24 cellular contexts compared by ENCODE assay signal in genomic region chr10:2439983-2440382, GRCh38.
"Had no signal": no experiment of that assay in that cellular context is flagged by ENCODE, and none has a peak within 500 bp of the region (broad histone marks: within the 10 kb centered on the region; RNA-seq: fewer than 3 reads in every experiment).

No MANE protein-coding gene starts in this region.

- H3K27me3 Mint-ChIP-seq: dendritic cell treated with granulocyte-macrophage colony-stimulating factor and Interleukin-4, amounts not matched to agents 40 ng/mL and 50 ng/mL, for 4 days; effector memory CD8-positive, alpha-beta T cell had no signal

- DNase-seq: colonic mucosa; cortex of kidney; dermis blood vessel endothelial cell; dorsolateral prefrontal cortex; effector CD4-positive, alpha-beta T cell; effector CD8-positive, alpha-beta T cell; effector memory CD4-positive, alpha-beta T cell; effector memory CD8-positive, alpha-beta T cell; endodermal cell; erythroblast; esophagus squamous epithelium; foreskin fibroblast; foreskin keratinocyte; foreskin melanocyte; gastrocnemius medialis; head of caudate nucleus; heart left ventricle; heart right ventricle had no signal

- H3K36me3 ChIP-seq: colonic mucosa, esophagus muscularis mucosa, esophagus squamous epithelium, gastrocnemius medialis, gastroesophageal sphincter, heart left ventricle, heart right ventricle had no signal

- H3K27me3 ChIP-seq: colonic mucosa, esophagus squamous epithelium, foreskin keratinocyte, gastrocnemius medialis, heart left ventricle, heart right ventricle had no signal

- H3K9me3 ChIP-seq: colonic mucosa, esophagus muscularis mucosa, esophagus squamous epithelium, gastrocnemius medialis, gastroesophageal sphincter had no signal

- H3K27ac Mint-ChIP-seq: dendritic cell treated with granulocyte-macrophage colony-stimulating factor and Interleukin-4, amounts not matched to agents 40 ng/mL and 50 ng/mL, for 4 days; effector memory CD8-positive, alpha-beta T cell; endodermal cell had no signal

- H3K9me3 Mint-ChIP-seq: endodermal cell had no signal

- H3K4me3 ChIP-seq: colonic mucosa, coronary artery, dorsolateral prefrontal cortex, esophagus muscularis mucosa, esophagus squamous epithelium, gastrocnemius medialis, gastroesophageal sphincter, heart left ventricle, heart right ventricle had no signal

- ATAC-seq: effector memory CD8-positive, alpha-beta T cell; esophagus mucosa; foreskin keratinocyte; gastrocnemius medialis; gastroesophageal sphincter; heart left ventricle; heart right ventricle had no signal

- H3K27ac ChIP-seq: colonic mucosa, coronary artery, dorsolateral prefrontal cortex, epithelial cell of prostate, esophagus muscularis mucosa, esophagus squamous epithelium, foreskin keratinocyte, gastrocnemius medialis, gastroesophageal sphincter, heart left ventricle, heart right ventricle had no signal

- H3K4me3 Mint-ChIP-seq: dendritic cell treated with granulocyte-macrophage colony-stimulating factor and Interleukin-4, amounts not matched to agents 40 ng/mL and 50 ng/mL, for 4 days; effector memory CD8-positive, alpha-beta T cell; endodermal cell had no signal
